In genomic region chr5:115634343-115635132, GRCh38 we compare ENCODE assay signal across 8 cellular contexts. TPM values are rescaled to one million over a fixed set of nuclear protein-coding genes. Genes with fewer than 3 reads are reported as not detected.
DNase-seq lines count a peak whose midpoint lies in the region; ATAC-seq, FAIRE-seq and TF ChIP-seq lines count a peak whose summit lies in the region.

No MANE protein-coding gene starts in this region.

- H3K27me3 ChIP-seq in ascending aorta (no peaks in the 10 kb centered on the region), hepatocyte (no peaks in the 10 kb centered on the region), aorta (ENCODE audit: control insufficient read depth in 1 of 2, insufficient read depth in 2 of 2, low read length in 1 of 2) (no peaks in the 10 kb centered on the region)

- DNase-seq in GM12891 (ENCODE audit: insufficient read length, low spot score), result no peak
- peak; percentile 26 for DNase-seq in NCI-H1436 treated with DMSO at 0.1 percent for 48 hours (lab: John Stamatoyannopoulos, UW)
- peak; percentile 24 to 94 for DNase-seq in ascending aorta (ENCODE audit: low spot score in 2 of 2)
- DNase-seq in hepatocyte (ENCODE audit: low spot score), result peak; percentile 92
- peak; percentile 69 for DNase-seq in renal cortical epithelial cell (ENCODE audit: low read depth)
- peak; percentile 93 to 96 for DNase-seq in aorta

- H3K9me3 ChIP-seq in ascending aorta (no peaks in the 10 kb centered on the region), hepatocyte (ENCODE audit: low read depth) (no peaks in the 10 kb centered on the region), aorta (ENCODE audit: control insufficient read depth, low read length) (no peaks in the 10 kb centered on the region)

- peak; percentile 90 for FAIRE-seq in GM12891 (lab: Jason Lieb, UNC)

- TF ChIP-seq POLR2A in GM12891 (IDR thresholded peaks at IDR 0.05; ENCODE audit: low read depth, low read length), result no peak

- ATAC-seq in HG02852 (IDR thresholded peaks at IDR 0.05; ENCODE audit: unreplicated experiment) (peak; percentile 66), aorta (ENCODE audit: low FRiP score) (peak; percentile 93)

- 20% methylated on average over 8 of the region's 8 CpGs for WGBS in hepatocyte (ENCODE audit: low lambda C conversion rate, missing lambda C conversion rate)
- 4 to 8% methylated on average over 8 of the region's 8 CpGs for WGBS in aorta, 2 donors

- peak overlapping the region; percentile 18 for H3K27ac Mint-ChIP-seq in T-helper 1 cell treated with Interleukin-12 subunit alpha and Interleukin-12 subunit beta and Interleukin-4 antibody, amounts not matched to agents 30 μg/mL and 1 μg/mL, for 36 hours

- TF ChIP-seq CTCF in ascending aorta (IDR thresholded peaks at IDR 0.05) (peak; percentile 84 to 89 (median 88)), hepatocyte (IDR thresholded peaks at IDR 0.05; ENCODE audit: poor library complexity) (peak; percentile 99)

- no peaks in the 10 kb centered on the region for H3K36me3 ChIP-seq in ascending aorta
- H3K36me3 ChIP-seq in hepatocyte (replicated peaks; ENCODE audit: insufficient read depth, low read depth), result no peaks in the 10 kb centered on the region
- H3K36me3 ChIP-seq in aorta (ENCODE audit: control insufficient read depth in 1 of 2, insufficient read depth in 2 of 2, low read length in 1 of 2), result no peaks in the 10 kb centered on the region

- no peaks in the 10 kb centered on the region for H3K4me1 ChIP-seq in ascending aorta
- no peaks in the 10 kb centered on the region for H3K4me1 ChIP-seq in hepatocyte (ENCODE audit: insufficient read depth)
- H3K4me1 ChIP-seq in aorta (ENCODE audit: control insufficient read depth in 1 of 2, insufficient read depth in 2 of 2, low read length in 2 of 2), result no peaks in the 10 kb centered on the region

- H3K9me2 ChIP-seq in hepatocyte (replicated peaks; ENCODE audit: insufficient read depth), result no peaks in the 10 kb centered on the region

- no peaks in the 10 kb centered on the region for H4K20me1 ChIP-seq in hepatocyte (ENCODE audit: insufficient read depth, poor library complexity, severe bottlenecking)

- peaks cover 2% of the 10 kb centered on the region for H3K36me3 Mint-ChIP-seq in T-helper 1 cell treated with Interleukin-12 subunit alpha and Interleukin-12 subunit beta and Interleukin-4 antibody, amounts not matched to agents 30 μg/mL and 1 μg/mL, for 36 hours (ENCODE audit: low read depth)

- peak overlapping the region; percentile 84 for H2AFZ ChIP-seq in hepatocyte

- no peaks in the 10 kb centered on the region for H3K79me2 ChIP-seq in hepatocyte

- peak overlapping the region; percentile 72 for H3K4me2 ChIP-seq in hepatocyte

- peaks cover 41% of the 10 kb centered on the region for H3K4me1 Mint-ChIP-seq in T-helper 1 cell treated with Interleukin-12 subunit alpha and Interleukin-12 subunit beta and Interleukin-4 antibody, amounts not matched to agents 30 μg/mL and 1 μg/mL, for 36 hours (ENCODE audit: low read depth)

- intact Hi-C loops in ascending aorta (cut with DNase I) (loop anchor here (2.0 kb wide), 2 partner anchors 196 to 204 kb away; no protein-coding TSS in a partner anchor), aorta (cut with DNase I) (loop anchor here in 1 of 2 donors (1.0 to 5.0 kb wide), 2 partner anchors 205 to 433 kb away; no protein-coding TSS in a partner anchor)

- H3K9me3 Mint-ChIP-seq in T-helper 1 cell treated with Interleukin-12 subunit alpha and Interleukin-12 subunit beta and Interleukin-4 antibody, amounts not matched to agents 30 μg/mL and 1 μg/mL, for 36 hours, result no peaks in the 10 kb centered on the region

- H3K4me3 Mint-ChIP-seq in T-helper 1 cell treated with Interleukin-12 subunit alpha and Interleukin-12 subunit beta and Interleukin-4 antibody, amounts not matched to agents 30 μg/mL and 1 μg/mL, for 36 hours, result peak overlapping the region; percentile 56

- H3K4me3 ChIP-seq in ascending aorta, result peak overlapping the region; percentile 52 to 59
- H3K4me3 ChIP-seq in hepatocyte, result no peak overlapping the region
- H3K4me3 ChIP-seq in aorta (ENCODE audit: low read length in 2 of 2), result peak overlapping the region; percentile 20 to 60

- peak overlapping the region; percentile 40 to 83 for H3K27ac ChIP-seq in ascending aorta
- peak overlapping the region; percentile 42 for H3K27ac ChIP-seq in hepatocyte
- peak overlapping the region in 1 of 2 donors; percentile 34 for H3K27ac ChIP-seq in aorta (ENCODE audit: low read depth in 1 of 2, low read length in 2 of 2)

- H3K27me3 Mint-ChIP-seq in T-helper 1 cell treated with Interleukin-12 subunit alpha and Interleukin-12 subunit beta and Interleukin-4 antibody, amounts not matched to agents 30 μg/mL and 1 μg/mL, for 36 hours (ENCODE audit: low read depth), result peaks cover 73% of the 10 kb centered on the region

TF ChIP-seq in GM12891, 5 proteins besides CTCF, POLR2A, EP300 and RAD21:
- TF ChIP-seq POLR2AphosphoS5 (IDR thresholded peaks at IDR 0.05; ENCODE audit: low read depth, low read length) (no peak), TAF1 (IDR thresholded peaks at IDR 0.05; ENCODE audit: low read depth, low read length) (no peak), POU2F2 (IDR thresholded peaks at IDR 0.05; ENCODE audit: low read depth, low read length) (peak; percentile 85; the same call in 1 of the 2 replicates), PAX5 (IDR thresholded peaks at IDR 0.05; ENCODE audit: insufficient read depth, low read length, severe bottlenecking) (peak; percentile 92), SPI1 (IDR thresholded peaks at IDR 0.05; ENCODE audit: low read depth, low read length) (no peak)

RNA-seq across cellular contexts. Expression of gene TMED7, which starts 8.7 kb away (rescaled TPM):
- 10.8 TPM for polyA plus RNA-seq in GM12891 (2012; ENCODE audit: low read depth, missing spikeins)
- 52.0 TPM for total RNA-seq in ascending aorta
- 184 and 214 TPM in 2 replicates for total RNA-seq in hepatocyte
- polyA plus RNA-seq in hepatocyte, result 75.3 and 88.1 TPM in 2 replicates
- 157 and 214 TPM in 2 replicates for total RNA-seq in renal cortical epithelial cell
- total RNA-seq in aorta, result 100 to 1,000 TPM in 1 of 2 donors, 10 to 100 TPM in 1; 98.6 to 101 TPM
- polyA plus RNA-seq in aorta, result 10 to 100 TPM; 35.1 to 37.3 TPM

RNA-seq across cellular contexts. Expression of gene TICAM2, which starts 32.3 kb away (rescaled TPM):
- 4.2 TPM for polyA plus RNA-seq in GM12891 (2012; ENCODE audit: low read depth, missing spikeins)
- total RNA-seq in ascending aorta (0.53 TPM), hepatocyte (2.1 TPM in 1 of 2 replicates, not detected in the other), renal cortical epithelial cell (3.1 and 6.9 TPM in 2 replicates), aorta (10 to 100 TPM in 1 of 2 donors, 1 to 10 TPM in 1; 8.3 to 10.6 TPM)
- polyA plus RNA-seq in hepatocyte (2.5 TPM in 2 replicates), aorta (1 to 10 TPM; 3.1 to 3.4 TPM)
